Comparison of ENCODE assay signal across 16 cellular contexts in genomic region chr2:68911714-68912510, GRCh38. TPM values are rescaled to one million over a fixed set of nuclear protein-coding genes. Genes with fewer than 3 reads are reported as not detected.
DNase-seq lines count a peak whose midpoint lies in the region; ATAC-seq, FAIRE-seq and TF ChIP-seq lines count a peak whose summit lies in the region.
"Had no signal": no experiment of that assay in that cellular context is flagged by ENCODE, and none has a peak within 500 bp of the region (broad histone marks: within the 10 kb centered on the region; RNA-seq: fewer than 3 reads in every experiment).

No MANE protein-coding gene starts in this region.

- H2BK12ac ChIP-seq in mesenchymal stem cell (ENCODE audit: low read length in 2 of 2): no peak overlapping the region

- peaks cover 12% of the 10 kb centered on the region for H3K79me2 ChIP-seq in DND-41 (ENCODE audit: insufficient read depth, low read length)

- H3K9me3 ChIP-seq in DND-41 (ENCODE audit: insufficient read depth, low read length, severe bottlenecking) (no peaks in the 10 kb centered on the region), mesenchymal stem cell (ENCODE audit: control insufficient read depth, low read length) (no peaks in the 10 kb centered on the region)

- H2AFZ ChIP-seq in DND-41 (ENCODE audit: low read depth, low read length): peak overlapping the region; percentile 4; the same call in 1 of the 2 replicates
- no peak overlapping the region for H2AFZ ChIP-seq in mesenchymal stem cell (ENCODE audit: low read depth, low read length)

- H3K36me3 ChIP-seq in DND-41 (ENCODE audit: insufficient read depth, low read length): no peaks in the 10 kb centered on the region
- H3K36me3 ChIP-seq in mesenchymal stem cell (ENCODE audit: control insufficient read depth in 1 of 2, insufficient read depth in 2 of 2, low read depth in 1 of 2, low read length in 2 of 2): no peaks in the 10 kb centered on the region

- H3K27me3 ChIP-seq in DND-41 (ENCODE audit: insufficient read depth, low read length, poor library complexity) (no peaks in the 10 kb centered on the region), mesenchymal stem cell (ENCODE audit: control insufficient read depth in 1 of 2, insufficient read depth in 1 of 2, low read length in 2 of 2) (no peaks in the 10 kb centered on the region)

- CTCF ChIA-PET in activated naive CD4-positive, alpha-beta T cell treated with anti-CD3 and anti-CD28 coated beads, Interleukin-2, amount 10 ng/mL, durations not matched to agents 7 days and 5 days (lab: Charles Lee): interaction anchor here (0.8 to 4.7 kb wide), 8 partner anchors 13 to 448 kb away, joined by 3 to 19 read pairs (median 6); no protein-coding TSS in a partner anchor

- H3K27me3 Mint-ChIP-seq in activated naive CD4-positive, alpha-beta T cell treated with anti-CD3 and anti-CD28 coated beads, Interleukin-2, amount 10 ng/mL, durations not matched to agents 7 days and 5 days: no peaks in the 10 kb centered on the region

- no peak overlapping the region for H2AK5ac ChIP-seq in mesenchymal stem cell (ENCODE audit: low read length, severe bottlenecking)

- H3K27ac Mint-ChIP-seq in activated naive CD4-positive, alpha-beta T cell treated with anti-CD3 and anti-CD28 coated beads, Interleukin-2, amount 10 ng/mL, durations not matched to agents 7 days and 5 days: peak overlapping the region; percentile 49

- H2BK120ac ChIP-seq in mesenchymal stem cell (ENCODE audit: low read depth, low read length): no peak overlapping the region

- H4K20me1 ChIP-seq in DND-41 (ENCODE audit: insufficient read depth, low read length): no peaks in the 10 kb centered on the region

- no peak overlapping the region for H3K4ac ChIP-seq in mesenchymal stem cell (ENCODE audit: low read depth in 1 of 2, low read length in 2 of 2)

- no peak overlapping the region for H4K91ac ChIP-seq in mesenchymal stem cell (ENCODE audit: low read length)

- no peak overlapping the region for H2BK5ac ChIP-seq in mesenchymal stem cell (ENCODE audit: low read depth, low read length, poor library complexity, severe bottlenecking)

- no peak for TF ChIP-seq POLR2A in GM12891 (IDR thresholded peaks at IDR 0.05; ENCODE audit: low read depth, low read length)

- peak overlapping the region; percentile 60 for H3K9ac ChIP-seq in DND-41 (ENCODE audit: low read depth, low read length)
- H3K9ac ChIP-seq in mesenchymal stem cell (ENCODE audit: low read length): no peak overlapping the region

- H3K9me3 Mint-ChIP-seq in activated naive CD4-positive, alpha-beta T cell treated with anti-CD3 and anti-CD28 coated beads, Interleukin-2, amount 10 ng/mL, durations not matched to agents 7 days and 5 days: no peaks in the 10 kb centered on the region

- H3K27ac ChIP-seq in DND-41 (ENCODE audit: low read length) (peak overlapping the region; percentile 95), mesenchymal stem cell (ENCODE audit: low read length, poor library complexity, severe bottlenecking) (no peak overlapping the region)

- no peak overlapping the region for H3K18ac ChIP-seq in mesenchymal stem cell (ENCODE audit: low read depth in 1 of 2, low read length in 2 of 2)

- ATAC-seq in DND-41 (ENCODE audit: insufficient read depth, low read depth) (peak; percentile 1; the same call in 1 of the 3 replicates), GM18517 (IDR thresholded peaks at IDR 0.05; ENCODE audit: unreplicated experiment) (no peak)

- H3K4me2 ChIP-seq in DND-41 (ENCODE audit: insufficient read depth, low read length) (peak overlapping the region; percentile 52), mesenchymal stem cell (ENCODE audit: low read length, poor library complexity, severe bottlenecking) (no peak overlapping the region)

- no peak for DNase-seq in activated naive CD4-positive, alpha-beta T cell treated with anti-CD3 and anti-CD28 coated beads, Interleukin-2, amount 10 ng/mL, durations not matched to agents 7 days and 5 days
- no peak for DNase-seq in activated naive CD4-positive, alpha-beta T cell treated with Interleukin-2 at 50 U/mL for 16 hours
- peak; percentile 61 for DNase-seq in DND-41
- peak; percentile 26 to 32 for DNase-seq in Kasumi-1 (lab: John Stamatoyannopoulos, UW)
- DNase-seq in mesenchymal stem cell: no peak
- DNase-seq in GM12891 (ENCODE audit: insufficient read length, low spot score): no peak
- DNase-seq: ACHN, DMS 273 treated with DMSO at 0.1 percent for 48 hours, EL, NCI-H1417, NCI-H1930, NCI-H2171 treated with DMSO at 0.1 percent for 48 hours, SHP77 had no signal

- FAIRE-seq in GM12891 (lab: Jason Lieb, UNC): no peak
- FAIRE-seq: H1, RCC 7860 had no signal

- H3K14ac ChIP-seq in mesenchymal stem cell (ENCODE audit: low read length in 2 of 2): no peak overlapping the region

- peak; percentile 22 for TF ChIP-seq CTCF in DND-41 (IDR thresholded peaks at IDR 0.05; ENCODE audit: borderline replicate concordance, extremely low read depth, low read length, poor library complexity, severe bottlenecking)

- no peak overlapping the region for H4K8ac ChIP-seq in mesenchymal stem cell (ENCODE audit: low read length)

- no peak overlapping the region for H3K23ac ChIP-seq in mesenchymal stem cell (ENCODE audit: low read length in 2 of 2)

- H3K36me3 Mint-ChIP-seq in activated naive CD4-positive, alpha-beta T cell treated with anti-CD3 and anti-CD28 coated beads, Interleukin-2, amount 10 ng/mL, durations not matched to agents 7 days and 5 days: peaks cover 3% of the 10 kb centered on the region

- WGBS in mesenchymal stem cell: 96% methylated on average over 4 of the region's 4 CpGs

- no peaks in the 10 kb centered on the region for H3K79me1 ChIP-seq in mesenchymal stem cell (replicated peaks; ENCODE audit: low read length, poor library complexity, severe bottlenecking)

- peaks cover 41% of the 10 kb centered on the region for H3K4me1 Mint-ChIP-seq in activated naive CD4-positive, alpha-beta T cell treated with anti-CD3 and anti-CD28 coated beads, Interleukin-2, amount 10 ng/mL, durations not matched to agents 7 days and 5 days

- H3K4me3 Mint-ChIP-seq in activated naive CD4-positive, alpha-beta T cell treated with anti-CD3 and anti-CD28 coated beads, Interleukin-2, amount 10 ng/mL, durations not matched to agents 7 days and 5 days: no peak overlapping the region

- H2BK15ac ChIP-seq in mesenchymal stem cell (ENCODE audit: low read depth, poor library complexity, severe bottlenecking): peak overlapping the region; percentile 57

- H3K4me3 ChIP-seq in DND-41 (ENCODE audit: low read depth in 1 of 2, low read length in 2 of 2): peak overlapping the region in 1 of 2 experiments; percentile 37; a peak in 2 of 4 replicates
- no peak overlapping the region for H3K4me3 ChIP-seq in mesenchymal stem cell (ENCODE audit: insufficient read depth in 1 of 2, low read depth in 1 of 2, low read length in 2 of 2)

- H3K4me1 ChIP-seq in DND-41 (ENCODE audit: insufficient read depth, low read length): peaks cover 88% of the 10 kb centered on the region
- H3K4me1 ChIP-seq in mesenchymal stem cell (ENCODE audit: control insufficient read depth, insufficient read depth, low read depth, low read length): peaks cover 12% of the 10 kb centered on the region

TF ChIP-seq in GM12891, 5 proteins besides CTCF, POLR2A, EP300 and RAD21:
- TF ChIP-seq POLR2AphosphoS5 (IDR thresholded peaks at IDR 0.05; ENCODE audit: low read depth, low read length) (no peak), POU2F2 (IDR thresholded peaks at IDR 0.05; ENCODE audit: low read depth, low read length) (no peak), TAF1 (IDR thresholded peaks at IDR 0.05; ENCODE audit: low read depth, low read length) (no peak), SPI1 (IDR thresholded peaks at IDR 0.05; ENCODE audit: low read depth, low read length) (no peak), PAX5 (IDR thresholded peaks at IDR 0.05; ENCODE audit: insufficient read depth, low read length, severe bottlenecking) (no peak)

RNA-seq across cellular contexts. Expression of gene BMP10, which starts 40.7 kb away (rescaled TPM):
- polyA plus RNA-seq in mesenchymal stem cell (2013, experiment 1 of 2): 3.1 TPM
- 3.2 TPM for polyA plus RNA-seq in mesenchymal stem cell (2013, experiment 2 of 2)
- polyA plus RNA-seq in GM12891 (2012; ENCODE audit: low read depth, missing spikeins): not detected
- polyA plus RNA-seq: H1 had no signal

RNA-seq across cellular contexts. Expression of gene GKN2, which starts 40.8 kb away (rescaled TPM):
- not detected for polyA plus RNA-seq in mesenchymal stem cell (2013, experiment 1 of 2)
- not detected for polyA plus RNA-seq in mesenchymal stem cell (2013, experiment 2 of 2)
- polyA plus RNA-seq in GM12891 (2012; ENCODE audit: low read depth, missing spikeins): not detected
- polyA plus RNA-seq: H1 had no signal

Comparison
In these comparisons a context has a peak if more than half of its experiments do, and no peak if none do; other contexts are left out.
1. DNase-seq: peak in DND-41 (single experiment) and Kasumi-1 (2 of 2); none in activated naive CD4-positive, alpha-beta T cell treated with anti-CD3 and anti-CD28 coated beads, Interleukin-2, amount 10 ng/mL, durations not matched to agents 7 days and 5 days (single experiment), activated naive CD4-positive, alpha-beta T cell treated with Interleukin-2 at 50 U/mL for 16 hours (single experiment), mesenchymal stem cell (single experiment) and GM12891 (single experiment).